20 cellular contexts compared by ENCODE assay signal in the genomic region with DNA sequence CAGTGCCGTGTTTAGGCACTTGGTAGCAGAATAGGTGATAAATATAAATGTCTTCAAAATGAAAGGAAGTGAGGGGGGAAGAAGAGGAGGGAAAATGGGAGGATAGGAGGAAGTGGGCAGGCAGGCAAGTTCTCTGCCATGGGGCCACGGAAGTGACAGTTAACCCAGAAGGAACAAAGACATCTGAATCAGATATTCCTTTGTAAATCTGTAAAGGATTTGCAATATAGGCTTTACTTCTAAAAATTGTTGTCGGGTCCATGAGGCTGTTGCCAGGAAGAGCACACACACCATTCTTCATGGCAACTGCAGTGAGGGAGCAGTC. TPM values are rescaled to one million over a fixed set of nuclear protein-coding genes. Genes with fewer than 3 reads are reported as not detected.
DNase-seq lines count a peak whose midpoint lies in the region; ATAC-seq, FAIRE-seq and TF ChIP-seq lines count a peak whose summit lies in the region.
"Had no signal": no experiment of that assay in that cellular context is flagged by ENCODE, and none has a peak within 500 bp of the region (broad histone marks: within the 10 kb centered on the region; RNA-seq: fewer than 3 reads in every experiment).

No MANE protein-coding gene starts in this region.

- peak overlapping the region; percentile 12 for H3K4me2 ChIP-seq in GM23248 (ENCODE audit: unreplicated experiment)

- H3K79me2 ChIP-seq in GM23248 (ENCODE audit: insufficient read depth): no peaks in the 10 kb centered on the region

- H3K36me3 ChIP-seq in GM23248 (ENCODE audit: low read depth) (no peaks in the 10 kb centered on the region), small intestine (ENCODE audit: control insufficient read depth in 2 of 2, insufficient read depth in 2 of 2, low read length in 2 of 2) (no peaks in the 10 kb centered on the region)
- H3K36me3 ChIP-seq: lower lobe of right lung had no signal

- H3K9me3 Mint-ChIP-seq in mesothelial cell of epicardium: peaks cover 18% of the 10 kb centered on the region
- H3K9me3 Mint-ChIP-seq: activated B cell treated with CpG ODN at 0.5 μM for 24 hours; stimulated activated naive CD8-positive, alpha-beta T cell treated with anti-CD3 and anti-CD28 coated beads, Interleukin-15, Interleukin-2, amounts not matched to agents 100 ng/mL and 50 ng/mL, for 24 hours had no signal

- no peaks in the 10 kb centered on the region for H4K20me1 ChIP-seq in GM23248 (ENCODE audit: insufficient read depth)

- H3K4me3 ChIP-seq in GM23248: no peak overlapping the region
- H3K4me3 ChIP-seq in small intestine (ENCODE audit: low read depth in 1 of 2, low read length in 2 of 2): no peak overlapping the region
- H3K4me3 ChIP-seq: lower lobe of right lung had no signal

- H3K4me3 Mint-ChIP-seq in mesothelial cell of epicardium: no peak overlapping the region
- H3K4me3 Mint-ChIP-seq: activated B cell treated with CpG ODN at 0.5 μM for 24 hours; activated T-cell treated with anti-CD3 and anti-CD28 coated beads, Interleukin-2, amount 50 U/mL, for 24 hours; H9; stimulated activated naive CD8-positive, alpha-beta T cell treated with anti-CD3 and anti-CD28 coated beads, Interleukin-15, Interleukin-2, amounts not matched to agents 100 ng/mL and 50 ng/mL, for 24 hours had no signal

- peak overlapping the region; percentile 76 for H3K27ac Mint-ChIP-seq in mesothelial cell of epicardium
- H3K27ac Mint-ChIP-seq: activated B cell treated with CpG ODN at 0.5 μM for 24 hours; activated T-cell treated with anti-CD3 and anti-CD28 coated beads, Interleukin-2, amount 50 U/mL, for 24 hours; H9; stimulated activated naive CD8-positive, alpha-beta T cell treated with anti-CD3 and anti-CD28 coated beads, Interleukin-15, Interleukin-2, amounts not matched to agents 100 ng/mL and 50 ng/mL, for 24 hours had no signal

- no peaks in the 10 kb centered on the region for H3K9me2 ChIP-seq in GM23248 (ENCODE audit: insufficient read depth)

- peaks cover 12% of the 10 kb centered on the region for H3K4me1 ChIP-seq in GM23248 (ENCODE audit: insufficient read depth)
- no peaks in the 10 kb centered on the region for H3K4me1 ChIP-seq in small intestine (ENCODE audit: control insufficient read depth in 2 of 2, insufficient read depth in 1 of 2, low read depth in 1 of 2, low read length in 1 of 2)

- H3K9me3 ChIP-seq in GM23248 (ENCODE audit: low read depth): no peaks in the 10 kb centered on the region
- H3K9me3 ChIP-seq in small intestine (ENCODE audit: control insufficient read depth, low read depth): no peaks in the 10 kb centered on the region
- H3K9me3 ChIP-seq: lower lobe of right lung had no signal

- ATAC-seq in HG03025 (IDR thresholded peaks at IDR 0.05; ENCODE audit: low FRiP score, unreplicated experiment) (no peak), HG02610 (IDR thresholded peaks at IDR 0.05; ENCODE audit: unreplicated experiment) (no peak)
- ATAC-seq: lower lobe of right lung had no signal

- no peaks in the 10 kb centered on the region for H3K36me3 Mint-ChIP-seq in mesothelial cell of epicardium

- DNase-seq in AML-193 (lab: John Stamatoyannopoulos, UW) (peak; percentile 44 to 63), GM23248 (peak; percentile 6), mesothelial cell of epicardium (ENCODE audit: low spot score in 2 of 2, unreplicated experiment in 2 of 2) (no peak), small intestine (no peak), NCI-H510A (lab: John Stamatoyannopoulos, UW) (no peak)
- DNase-seq: activated B cell treated with CpG ODN at 0.5 μM for 24 hours; activated T-cell treated with anti-CD3 and anti-CD28 coated beads, Interleukin-2, amount 50 U/mL, for 24 hours; lower lobe of right lung; NCI-H1694; SHP77; stimulated activated CD4-positive, alpha-beta T cell treated with anti-CD3 and anti-CD28 coated beads, Interleukin-4, amount 100 ng/mL, for 1 hour had no signal

- H3K27me3 Mint-ChIP-seq in mesothelial cell of epicardium (ENCODE audit: low read depth): no peaks in the 10 kb centered on the region
- H3K27me3 Mint-ChIP-seq: activated B cell treated with CpG ODN at 0.5 μM for 24 hours; stimulated activated naive CD8-positive, alpha-beta T cell treated with anti-CD3 and anti-CD28 coated beads, Interleukin-15, Interleukin-2, amounts not matched to agents 100 ng/mL and 50 ng/mL, for 24 hours had no signal

- H3K27me3 ChIP-seq in GM23248 (replicated peaks; ENCODE audit: insufficient read depth) (no peaks in the 10 kb centered on the region), small intestine (ENCODE audit: control insufficient read depth in 2 of 2, insufficient read depth in 2 of 2, low read length in 2 of 2) (no peaks in the 10 kb centered on the region)

- peak overlapping the region; percentile 68 for H3K27ac ChIP-seq in GM23248
- H3K27ac ChIP-seq in angular gyrus (ENCODE audit: low read depth, low read length): peak overlapping the region; percentile 85
- no peak overlapping the region for H3K27ac ChIP-seq in small intestine (ENCODE audit: low read depth in 1 of 2, low read length in 1 of 2)
- H3K27ac ChIP-seq: lower lobe of right lung had no signal

- peaks cover 8% of the 10 kb centered on the region for H3K4me1 Mint-ChIP-seq in mesothelial cell of epicardium
- H3K4me1 Mint-ChIP-seq: activated B cell treated with CpG ODN at 0.5 μM for 24 hours had no signal

- peak overlapping the region; percentile 45 for H2AFZ ChIP-seq in GM23248

- 3 to 5% methylated on average over 3 of the region's 3 CpGs for WGBS in GM23248 (ENCODE audit: low coverage in 1 of 2, low lambda C conversion rate in 2 of 2, missing lambda C conversion rate in 2 of 2), 2 experiments
- 48 to 53% (median 51%) methylated on average over 3 of the region's 3 CpGs for WGBS in small intestine, 3 donors

- in situ Hi-C loops in GM23248 (cut with MboI): no loop called here

- H3F3A ChIP-seq in GM23248 (ENCODE audit: insufficient read depth): no peaks in the 10 kb centered on the region; the same call in 1 of the 2 replicates

- no peak for TF ChIP-seq CTCF in mesothelial cell of epicardium (IDR thresholded peaks at IDR 0.05; ENCODE audit: unreplicated experiment)

- H3K9ac ChIP-seq in GM23248: no peak overlapping the region

- FAIRE-seq in small intestine (lab: Jason Lieb, UNC): no peak
- FAIRE-seq: endometrium had no signal

RNA-seq across cellular contexts. Expression of a gene that starts 23.7 kb away (rescaled TPM):
- total RNA-seq in GM23248 (2014; rRNA removed; shearing (Covaris generic)): 1.0 and 2.1 TPM in 2 replicates
- polyA plus RNA-seq in GM23248 (2016; fragmentation: Nextera tagmentation; extraction: Ambion mirVana): 2.3 and 2.9 TPM in 2 replicates
- 15.4 to 16.6 TPM (median 16.3 TPM) in 3 replicates for total RNA-seq in mesothelial cell of epicardium
- polyA plus RNA-seq in small intestine: 100 to 1,000 TPM in 1 of 3 donors, 10 to 100 TPM in 2; 16.9 to 136 (median 86.7) TPM

RNA-seq across cellular contexts. Expression of a gene that starts 24.8 kb away (rescaled TPM):
- not detected in 2 replicates for total RNA-seq in GM23248 (2014; rRNA removed; shearing (Covaris generic))
- polyA plus RNA-seq in GM23248 (2016; fragmentation: Nextera tagmentation; extraction: Ambion mirVana) (not detected in 2 replicates), small intestine (under 1 TPM in 1 of 3 donors, not detected in 2; 0.28 TPM)
- total RNA-seq in mesothelial cell of epicardium: 0.67 to 0.71 TPM (median 0.68 TPM) in 3 replicates
- total RNA-seq: activated B cell treated with CpG ODN at 0.5 μM for 24 hours, aorta, H9, lower lobe of right lung, omental fat pad had no signal
- polyA plus RNA-seq: aorta, BJ had no signal

RNA-seq across cellular contexts. Expression of a gene that starts 42.7 kb away (rescaled TPM):
- total RNA-seq in GM23248 (2014; rRNA removed; shearing (Covaris generic)): 7.0 and 10.1 TPM in 2 replicates
- 10.2 and 13.8 TPM in 2 replicates for polyA plus RNA-seq in GM23248 (2016; fragmentation: Nextera tagmentation; extraction: Ambion mirVana)
- total RNA-seq in mesothelial cell of epicardium: 8.0 to 11.1 TPM (median 10.1 TPM) in 3 replicates
- 10 to 100 TPM in 1 of 3 donors, 1 to 10 TPM in 2; 4.0 to 39.4 (median 6.8) TPM for polyA plus RNA-seq in small intestine

Comparison
In these comparisons a context has a peak if more than half of its experiments do, and no peak if none do; other contexts are left out.
1. DNase-seq: peak in AML-193 (2 of 2) and GM23248 (single experiment); none in mesothelial cell of epicardium (0 of 2), small intestine (single experiment) and NCI-H510A (single experiment).
2. H3K27ac ChIP-seq: peak in GM23248 (single experiment) and angular gyrus (single experiment); none in small intestine (0 of 2).